In genomic region chr4:13546855-13547562, GRCh38 we compare ENCODE assay signal across 9 cellular contexts. TPM values are rescaled to one million over a fixed set of nuclear protein-coding genes. Genes with fewer than 3 reads are reported as not detected.
DNase-seq lines count a peak whose midpoint lies in the region; ATAC-seq and TF ChIP-seq lines count a peak whose summit lies in the region.
"Had no signal": no experiment of that assay in that cellular context is flagged by ENCODE, and none has a peak within 500 bp of the region (broad histone marks: within the 10 kb centered on the region; RNA-seq: fewer than 3 reads in every experiment).

No MANE protein-coding gene starts in this region.

- H3K27ac Mint-ChIP-seq in endothelial cell (ENCODE audit: unreplicated experiment): peak overlapping the region; percentile 74

- peaks cover 14% of the 10 kb centered on the region for H3K27me3 Mint-ChIP-seq in endothelial cell (ENCODE audit: unreplicated experiment)

- H3K27ac ChIP-seq in ovary: no peak overlapping the region
- H3K27ac ChIP-seq: SK-N-MC had no signal

- H3K36me3 Mint-ChIP-seq in endothelial cell (ENCODE audit: low read depth, unreplicated experiment): no peaks in the 10 kb centered on the region

- peaks cover 7% of the 10 kb centered on the region for H3K27me3 ChIP-seq in ovary

- ATAC-seq in GM21723 (IDR thresholded peaks at IDR 0.05; ENCODE audit: unreplicated experiment): no peak

- TF ChIP-seq CTCF in GM12864 (IDR thresholded peaks at IDR 0.05; ENCODE audit: low read depth, low read length, missing control alignments): no peak
- TF ChIP-seq CTCF in LNCaP clone FGC (IDR thresholded peaks at IDR 0.05; ENCODE audit: control insufficient read depth, extremely low read depth, insufficient read depth): no peak
- no peak for TF ChIP-seq CTCF in endothelial cell (IDR thresholded peaks at IDR 0.05; ENCODE audit: unreplicated experiment)
- TF ChIP-seq CTCF in ovary (IDR thresholded peaks at IDR 0.05): no peak

- H3K4me1 Mint-ChIP-seq in endothelial cell (ENCODE audit: unreplicated experiment): peaks cover 23% of the 10 kb centered on the region

- 4 to 6% (median 5%) methylated on average over 62 of the region's 62 CpGs for WGBS in ovary, 3 donors

- H3K4me3 ChIP-seq in GM12864 (ENCODE audit: low read depth, low read length) (peak overlapping the region; percentile 51), LNCaP clone FGC (ENCODE audit: low read depth, low read length) (peak overlapping the region; percentile 28; the same call in 1 of the 2 replicates), ovary (peak overlapping the region; percentile 30)
- H3K4me3 ChIP-seq: SK-N-MC had no signal

- H3K9me3 ChIP-seq in ovary: no peaks in the 10 kb centered on the region

- H3K4me1 ChIP-seq in ovary (ENCODE audit: insufficient read depth): peaks cover 9% of the 10 kb centered on the region

- TF ChIP-seq POLR2A in ovary (IDR thresholded peaks at IDR 0.05): no peak

- H3K9me3 Mint-ChIP-seq in endothelial cell (ENCODE audit: unreplicated experiment): no peaks in the 10 kb centered on the region

- no peaks in the 10 kb centered on the region for H3K36me3 ChIP-seq in ovary

- peak overlapping the region; percentile 90 for H3K4me3 Mint-ChIP-seq in endothelial cell (ENCODE audit: unreplicated experiment)

- DNase-seq in GM12864 (ENCODE audit: low read depth): no peak
- no peak for DNase-seq in LNCaP clone FGC (ENCODE audit: low read depth)
- DNase-seq in endothelial cell (ENCODE audit: low spot score): peak; percentile 66
- DNase-seq in ovary: no peak
- DNase-seq in SHP77 (lab: John Stamatoyannopoulos, UW): no peak
- no peak for DNase-seq in germinal center (ENCODE audit: low spot score)
- DNase-seq in middle frontal gyrus (ENCODE audit: extremely low spot score, low spot score): no peak

- no peak for TF ChIP-seq EP300 in ovary (IDR thresholded peaks at IDR 0.05)

- intact Hi-C loops in ovary (cut with DNase I): loop anchor here in 2 of 4 donors (5.0 to 10.0 kb wide), 2 partner anchors 692 to 695 kb away; no protein-coding TSS in a partner anchor

RNA-seq across cellular contexts. Expression of gene NKX3-2, which starts 2.7 kb away (rescaled TPM):
- total RNA-seq in endothelial cell (ENCODE audit: unreplicated experiment): 4.5 TPM
- total RNA-seq in ovary: 1 to 10 TPM in 1 of 7 donors, under 1 TPM in 5, not detected in 1; 0.10 to 1.4 (median 0.49) TPM
- under 1 TPM; 0.10 to 0.21 TPM for polyA plus RNA-seq in ovary
